In the genomic region with DNA sequence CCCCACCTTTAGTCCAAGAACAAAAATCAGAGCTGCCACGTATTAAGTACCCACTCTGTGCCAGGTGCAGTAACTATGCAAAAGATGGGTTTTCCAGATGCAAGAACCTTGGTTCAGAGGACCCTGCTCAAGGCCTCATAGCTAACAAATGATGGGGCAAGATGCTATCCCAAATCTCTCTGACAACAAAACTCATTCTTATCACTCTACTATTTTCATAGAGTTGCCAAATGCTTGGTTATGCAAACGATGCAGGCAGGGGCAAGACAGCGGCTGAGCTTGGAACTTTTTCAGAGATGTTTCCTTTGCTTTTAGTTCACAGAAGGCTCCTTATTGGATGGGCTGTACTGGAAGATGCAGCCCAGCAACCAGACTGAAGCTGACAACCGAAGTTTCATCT, we compare ENCODE assay signal across 6 cellular contexts.
"Had no signal": no experiment of that assay in that cellular context is flagged by ENCODE, and none has a peak within 500 bp of the region (broad histone marks: within the 10 kb centered on the region; RNA-seq: fewer than 3 reads in every experiment).

No MANE protein-coding gene starts in this region.

- ATAC-seq: HepG2, K562 had no signal

- DNase-seq: IMR-90, KBM-7 had no signal

- H3K4me1 Mint-ChIP-seq: IgD-negative memory B cell had no signal

- H3K27ac Mint-ChIP-seq: IgD-negative memory B cell had no signal

- H3K9me3 Mint-ChIP-seq: IgD-negative memory B cell had no signal

- H3K4me3 ChIP-seq: K562 had no signal

- H3K27ac ChIP-seq: HL-60 had no signal

- H3K27me3 Mint-ChIP-seq: IgD-negative memory B cell had no signal

- H3K4me3 Mint-ChIP-seq: IgD-negative memory B cell had no signal
